ENCODE assay signal across 14 cellular contexts in genomic region chr13:66210677-66211076, GRCh38.
DNase-seq lines count a peak whose midpoint lies in the region; TF ChIP-seq lines count a peak whose summit lies in the region.
"Had no signal": no experiment of that assay in that cellular context is flagged by ENCODE, and none has a peak within 500 bp of the region (broad histone marks: within the 10 kb centered on the region; RNA-seq: fewer than 3 reads in every experiment).

No MANE protein-coding gene starts in this region.

- no peaks in the 10 kb centered on the region for H3K9me2 ChIP-seq in OCI-LY1 (ENCODE audit: low read depth, low read length)

- H3K4me1 ChIP-seq in OCI-LY1 (ENCODE audit: insufficient read depth, low read length, severe bottlenecking) = no peaks in the 10 kb centered on the region
- H3K4me1 ChIP-seq: transverse colon had no signal

- peaks cover 14% of the 10 kb centered on the region for H3K9me3 Mint-ChIP-seq in osteocyte (ENCODE audit: unreplicated experiment)

- no peaks in the 10 kb centered on the region for H3K9me3 ChIP-seq in OCI-LY1 (ENCODE audit: low read length)
- H3K9me3 ChIP-seq: transverse colon had no signal

- peaks cover 5% of the 10 kb centered on the region for H3K36me3 Mint-ChIP-seq in osteocyte (ENCODE audit: unreplicated experiment)

- H2AFZ ChIP-seq in OCI-LY1 (ENCODE audit: low read length) = peak overlapping the region; percentile 62; the same call in 1 of the 2 replicates

- peak overlapping the region; percentile 94 for H3K27ac Mint-ChIP-seq in osteocyte (ENCODE audit: unreplicated experiment)
- H3K27ac Mint-ChIP-seq: memory B cell, progenitor cell of endocrine pancreas had no signal

- H3K79me2 ChIP-seq in OCI-LY1 (ENCODE audit: insufficient read depth, low read length) = no peaks in the 10 kb centered on the region

- H3K27me3 ChIP-seq in OCI-LY1 (ENCODE audit: insufficient read depth, low read length) = no peaks in the 10 kb centered on the region
- H3K27me3 ChIP-seq: transverse colon had no signal

- no peaks in the 10 kb centered on the region for H3K36me3 ChIP-seq in OCI-LY1 (ENCODE audit: insufficient read depth, low read length)
- H3K36me3 ChIP-seq: transverse colon had no signal

- peaks cover 36% of the 10 kb centered on the region for H3K4me1 Mint-ChIP-seq in osteocyte (ENCODE audit: unreplicated experiment)
- H3K4me1 Mint-ChIP-seq: memory B cell had no signal

- intact Hi-C loops in posterior cingulate gyrus (cut with DNase I) = no loop called here

- H3K4me3 ChIP-seq in OCI-LY1 (ENCODE audit: low read depth, low read length, poor library complexity, severe bottlenecking) (no peak overlapping the region), epithelial cell of esophagus (ENCODE audit: low read length) (no peak overlapping the region), coronary artery (no peak overlapping the region)
- H3K4me3 ChIP-seq: transverse colon had no signal

- no peaks in the 10 kb centered on the region for H3K27me3 Mint-ChIP-seq in osteocyte (ENCODE audit: unreplicated experiment)
- H3K27me3 Mint-ChIP-seq: memory B cell, progenitor cell of endocrine pancreas had no signal

- DNase-seq in EH (ENCODE audit: low read depth) = peak; percentile 95
- DNase-seq in epithelial cell of esophagus (ENCODE audit: low read depth) = peak; percentile 51
- no peak for DNase-seq in osteocyte (ENCODE audit: extremely low spot score, unreplicated experiment)
- no peak for DNase-seq in coronary artery (ENCODE audit: low spot score)
- DNase-seq in NCI-H526 treated with DMSO at 0.1 percent for 48 hours (lab: John Stamatoyannopoulos, UW) = no peak
- DNase-seq in Ammon's horn (ENCODE audit: low spot score) = no peak
- no peak for DNase-seq in posterior cingulate gyrus
- DNase-seq: activated T-cell treated with anti-CD3 and anti-CD28 coated beads, Interleukin-2, amount 50 U/mL, for 48 hours; DMS 273 treated with DMSO at 0.1 percent for 48 hours; NCI-H2029 treated with DMSO at 0.1 percent for 48 hours; transverse colon had no signal

- H4K20me1 ChIP-seq in OCI-LY1 (ENCODE audit: insufficient read depth, low read length) = no peaks in the 10 kb centered on the region

- no peak overlapping the region for H3K9ac ChIP-seq in OCI-LY1 (ENCODE audit: low read length)

- H3K4me2 ChIP-seq in OCI-LY1 (ENCODE audit: low read length) = no peak overlapping the region

- peak overlapping the region; percentile 39 for H3K4me3 Mint-ChIP-seq in osteocyte (ENCODE audit: unreplicated experiment)
- H3K4me3 Mint-ChIP-seq: memory B cell had no signal

- no peaks in the 10 kb centered on the region for H3F3A ChIP-seq in OCI-LY1 (ENCODE audit: insufficient read depth, low read length)

- TF ChIP-seq CTCF in OCI-LY1 (IDR thresholded peaks at IDR 0.05; ENCODE audit: low read length) = no peak
- TF ChIP-seq CTCF in epithelial cell of esophagus (IDR thresholded peaks at IDR 0.05; ENCODE audit: insufficient read depth, low read depth, low read length, missing control alignments) = no peak
- TF ChIP-seq CTCF in osteocyte (IDR thresholded peaks at IDR 0.05) = no peak
- no peak for TF ChIP-seq CTCF in coronary artery (IDR thresholded peaks at IDR 0.05)

- H3K27ac ChIP-seq in OCI-LY1 (ENCODE audit: low read depth, low read length, poor library complexity, severe bottlenecking) (no peak overlapping the region), coronary artery (no peak overlapping the region)
- H3K27ac ChIP-seq: transverse colon had no signal

Comparison
In these comparisons a context has a peak if more than half of its experiments do, and no peak if none do; other contexts are left out.
1. DNase-seq: peak in EH (single experiment) and epithelial cell of esophagus (single experiment); none in osteocyte (single experiment), coronary artery (single experiment), NCI-H526 treated with DMSO at 0.1 percent for 48 hours (single experiment), Ammon's horn (single experiment) and posterior cingulate gyrus (0 of 10).